Comparison of ENCODE assay signal across 11 cellular contexts in genomic region chr16:89004209-89004831, GRCh38. TPM values are rescaled to one million over a fixed set of nuclear protein-coding genes. Genes with fewer than 3 reads are reported as not detected.
A peak's percentile ranks its signal among the peaks of the same experiment; 100 is the strongest.
DNase-seq lines count a peak whose midpoint lies in the region; ATAC-seq, FAIRE-seq and TF ChIP-seq lines count a peak whose summit lies in the region.
"Had no signal": no experiment of that assay in that cellular context is flagged by ENCODE, and none has a peak within 500 bp of the region (broad histone marks: within the 10 kb centered on the region; RNA-seq: fewer than 3 reads in every experiment).

No MANE protein-coding gene starts in this region.

- H3K4me2 ChIP-seq in A549 (no peak overlapping the region), SK-N-SH (no peak overlapping the region)

- FAIRE-seq in A549 (lab: Jason Lieb, UNC), result no peak

- H3K79me2 ChIP-seq in SK-N-SH (ENCODE audit: insufficient read depth), result no peaks in the 10 kb centered on the region

- DNase-seq in A549 (ENCODE audit: low read depth in 1 of 2, low spot score in 1 of 2), result no peak
- peak; percentile 79 for DNase-seq in GF-D8 (lab: John Stamatoyannopoulos, UW)
- DNase-seq in SK-N-SH, result peak; percentile 86
- DNase-seq in inferior parietal cortex (ENCODE audit: extremely low spot score), result peak; percentile 56
- no peak for DNase-seq in activated naive CD4-positive, alpha-beta T cell treated with Interleukin-2 at 50 U/mL for 16 hours
- no peak for DNase-seq in NCI-H345 treated with DMSO at 0.1 percent for 48 hours (lab: John Stamatoyannopoulos, UW; ENCODE audit: unreplicated experiment)
- DNase-seq: stimulated activated CD4-positive, alpha-beta T cell treated with anti-CD3 and anti-CD28 coated beads, Interleukin-1b, Interleukin-23, amount 100 ng/mL, for 48 hours had no signal

- POLR2A ChIA-PET in A549 (lab: Yijun Ruan, JAX) (no interaction called here), SK-N-SH (lab: Yijun Ruan, JAX) (no interaction called here)

- H3K27ac ChIP-seq in A549 (no peak overlapping the region), SK-N-SH (ENCODE audit: low read depth in 2 of 2, low read length in 1 of 2) (peak overlapping the region in 1 of 2 experiments; percentile 28; a peak in 1 of 4 replicates)
- H3K27ac ChIP-seq: C4-2B, thoracic aorta had no signal

- WGBS in A549 (ENCODE audit: missing lambda C conversion rate), result 53% methylated on average over 34 of the region's 34 CpGs
- 45% methylated on average over 29 of the region's 34 CpGs for WGBS in SK-N-SH (ENCODE audit: low lambda C conversion rate)

- peaks cover 17% of the 10 kb centered on the region for H3K9me3 ChIP-seq in A549
- H3K9me3 ChIP-seq in SK-N-SH, result no peaks in the 10 kb centered on the region

- no peak overlapping the region for H3K9ac ChIP-seq in SK-N-SH

- no peaks in the 10 kb centered on the region for H3K36me3 ChIP-seq in SK-N-SH (replicated peaks in 1 of 2; ENCODE audit: control insufficient read depth in 1 of 2, insufficient read depth in 2 of 2, low read length in 1 of 2)
- H3K36me3 ChIP-seq: thoracic aorta had no signal

- no peak overlapping the region for H2AFZ ChIP-seq in SK-N-SH (ENCODE audit: low read depth)

- no peaks in the 10 kb centered on the region for H3K9me2 ChIP-seq in SK-N-SH

- no peaks in the 10 kb centered on the region for H3F3A ChIP-seq in SK-N-SH (replicated peaks; ENCODE audit: insufficient read depth)

- no peaks in the 10 kb centered on the region for H4K20me1 ChIP-seq in SK-N-SH (ENCODE audit: insufficient read depth)

- H3K27me3 ChIP-seq in SK-N-SH (ENCODE audit: insufficient read depth), result 0 out of 2 replicates have a peak, but pooled peaks cover 7% of the 10 kb centered on the region

- H3K4me3 ChIP-seq in A549 (no peak overlapping the region), SK-N-SH (ENCODE audit: low read depth in 2 of 2, low read length in 1 of 2) (no peak overlapping the region)
- H3K4me3 ChIP-seq: thoracic aorta had no signal

- TF ChIP-seq EP300 in A549 (IDR thresholded peaks at IDR 0.05), result no peak
- no peak for TF ChIP-seq EP300 in SK-N-SH (IDR thresholded peaks at IDR 0.05; ENCODE audit: borderline replicate concordance in 1 of 2, low read depth in 1 of 2, low read length in 1 of 2)

- H3K4me1 ChIP-seq in A549 (no peaks in the 10 kb centered on the region), SK-N-SH (ENCODE audit: control insufficient read depth in 1 of 2, insufficient read depth in 2 of 2, low read depth in 1 of 2, low read length in 1 of 2) (peaks cover 0 to 5% of the 10 kb centered on the region in 2 experiments; a peak in 1 of 4 replicates)

- peak in 1 of 2 experiments; percentile 58; a peak in 3 of 6 replicates for ATAC-seq in A549
- ATAC-seq in HG03378 (IDR thresholded peaks at IDR 0.05; ENCODE audit: unreplicated experiment), result no peak
- ATAC-seq in HG03045 (IDR thresholded peaks at IDR 0.05; ENCODE audit: unreplicated experiment), result no peak

- TF ChIP-seq RAD21 in A549 (conservative IDR thresholded peaks at IDR 0.05 in 1 of 2, IDR thresholded peaks at IDR 0.05 in 1 of 2) (no peak), SK-N-SH (IDR thresholded peaks at IDR 0.05; ENCODE audit: low read length) (no peak)

- TF ChIP-seq CTCF in A549 (IDR thresholded peaks at IDR 0.05) (no peak), SK-N-SH (IDR thresholded peaks at IDR 0.05) (no peak)

- CTCF ChIA-PET in A549 (lab: Yijun Ruan, JAX) (interaction anchor here (1.0 kb wide), 1 partner anchor 162 kb away, joined by 3 read pairs; no protein-coding TSS in a partner anchor), SK-N-SH (lab: Yijun Ruan, JAX) (no interaction called here)

- TF ChIP-seq POLR2A in A549 (IDR thresholded peaks at IDR 0.05; ENCODE audit: low read length), result no peak

TF ChIP-seq in A549, 52 proteins besides CTCF, POLR2A, EP300 and RAD21:
- TF ChIP-seq PBX3 (IDR thresholded peaks at IDR 0.05), result no peak
- TF ChIP-seq E2F6 (IDR thresholded peaks at IDR 0.05; ENCODE audit: borderline replicate concordance, low read depth), result 0 out of 2 replicates have a peak, but pooled peaks have one; percentile 28

TF ChIP-seq in SK-N-SH, 30 proteins besides CTCF, POLR2A, EP300 and RAD21:
- TF ChIP-seq MXI1 (IDR thresholded peaks at IDR 0.05; ENCODE audit: low read depth, low read length) (no peak), REST (IDR thresholded peaks at IDR 0.05; ENCODE audit: low read depth, low read length) (no peak), GATA2 (CRISPR knock-in tag; IDR thresholded peaks at IDR 0.05) (peak; percentile 62), FOXJ3 (CRISPR knock-in tag; IDR thresholded peaks at IDR 0.05) (0 out of 2 replicates have a peak, but pooled peaks have one; percentile 24), EZH2phosphoT487 (IDR thresholded peaks at IDR 0.05; ENCODE audit: borderline replicate concordance, low read depth) (no peak), RXRA (IDR thresholded peaks at IDR 0.05; ENCODE audit: borderline replicate concordance, low read depth) (no peak), ZBTB33 (IDR thresholded peaks at IDR 0.05; ENCODE audit: borderline replicate concordance, low read depth) (no peak), RCOR1 (IDR thresholded peaks at IDR 0.05; ENCODE audit: low read length) (0 out of 2 replicates have a peak, but pooled peaks have one; percentile 21), TCF12 (IDR thresholded peaks at IDR 0.05) (no peak), FOSL2 (IDR thresholded peaks at IDR 0.05; ENCODE audit: borderline replicate concordance, low read depth) (no peak), CHD2 (IDR thresholded peaks at IDR 0.05; ENCODE audit: low read length, partially characterized antibody) (no peak), FOXM1 (IDR thresholded peaks at IDR 0.05; ENCODE audit: low read depth) (no peak)

RNA-seq across cellular contexts. Expression of gene CBFA2T3, which starts 27.3 kb away (rescaled TPM):
- polyA plus RNA-seq in A549 (2011; rRNA removed) (not detected in 2 replicates), A549 (2017; fragmentation: RNase III; extraction: RNeasy Plus Mini Kit Qiagen cat#74134 plus additional on column Dnase treatment) (0.05 to 0.34 TPM (median 0.08 TPM) in 3 replicates), SK-N-SH (2012; rRNA removed) (not detected in 2 replicates)
- 0.03 TPM in 2 replicates for polyA plus RNA-seq in A549 (2012; cell fraction: cytosol; rRNA removed)
- 0.12 and 0.22 TPM in 2 replicates for polyA plus RNA-seq in A549 (2012; cell fraction: nucleus; rRNA removed)
- polyA minus RNA-seq in A549 (2011; rRNA and poly(A)+ RNA removed), result not detected in 2 replicates
- polyA plus RNA-seq in SK-N-SH (2012; cell fraction: cytosol; rRNA removed), result not detected in 2 replicates
- polyA plus RNA-seq in SK-N-SH (2012; cell fraction: nucleus; rRNA removed), result not detected in 2 replicates

Comparison
In these comparisons a context has a peak if more than half of its experiments do, and no peak if none do; other contexts are left out.
1. DNase-seq: peak in GF-D8 (single experiment), SK-N-SH (single experiment) and inferior parietal cortex (single experiment); none in A549 (0 of 2), activated naive CD4-positive, alpha-beta T cell treated with Interleukin-2 at 50 U/mL for 16 hours (single experiment) and NCI-H345 treated with DMSO at 0.1 percent for 48 hours (single experiment).
2. Of the 12 proteins assayed by ChIP-seq in both A549 and SK-N-SH: peak only in A549: none; only in SK-N-SH: RCOR1; in both: none; in neither: 11.